8 cellular contexts compared by ENCODE assay signal in the genomic region with DNA sequence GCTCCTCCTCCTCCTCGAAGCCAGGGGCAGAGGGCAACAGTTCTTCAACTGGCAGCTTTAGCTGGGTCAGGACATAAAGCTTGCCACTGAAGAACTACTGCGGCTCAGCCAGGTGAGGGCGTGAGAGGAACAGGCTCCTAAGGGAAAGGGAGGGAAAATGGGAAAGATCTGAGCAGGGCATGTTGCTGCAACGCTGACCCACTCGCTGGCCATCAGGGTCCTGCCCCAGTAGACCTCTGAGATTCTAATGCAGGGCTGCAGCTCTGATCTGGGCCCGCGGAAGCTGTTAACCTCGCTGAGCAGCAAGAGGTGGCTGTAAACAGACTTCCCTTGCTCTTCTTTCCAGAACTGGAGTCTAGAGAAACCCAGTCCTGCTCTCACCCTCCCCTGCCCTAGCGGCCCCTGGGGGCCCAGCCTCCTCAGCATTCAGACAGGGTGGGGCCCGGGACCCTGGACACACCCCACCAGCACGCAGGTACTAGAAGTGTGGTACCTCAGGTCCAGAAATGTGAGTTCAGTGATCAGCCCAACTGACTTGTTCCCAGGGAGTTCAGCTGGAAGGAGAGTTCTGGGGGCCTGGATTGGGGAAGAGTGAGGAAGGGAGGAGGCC. TPM values are rescaled to one million over a fixed set of nuclear protein-coding genes. Genes with fewer than 3 reads are reported as not detected.
A peak's percentile ranks its signal among the peaks of the same experiment; 100 is the strongest.
DNase-seq lines count a peak whose midpoint lies in the region; ATAC-seq and TF ChIP-seq lines count a peak whose summit lies in the region.

No MANE protein-coding gene starts in this region.

- H3K4me1 ChIP-seq in IMR-90 (ENCODE audit: control insufficient read depth, insufficient read depth, low read length) (peaks cover 28% of the 10 kb centered on the region), iPS-18a (ENCODE audit: control insufficient read depth, low read depth, low read length) (peaks cover 10% of the 10 kb centered on the region)

- peak overlapping the region; percentile 67 for H2BK120ac ChIP-seq in IMR-90 (ENCODE audit: low read depth, low read length)

- 0% methylated on average over 4 of the region's 11 CpGs; no CpG with 5 or more reads in 1 of the 2 experiments for WGBS in IMR-90 (ENCODE audit: extremely low coverage in 2 of 2, insufficient read length in 1 of 2), 2 experiments

- H3K14ac ChIP-seq in IMR-90 (replicated peaks; ENCODE audit: low read depth, low read length) = peak overlapping the region; percentile 98

- no peak; the same call in 1 of the 2 replicates for TF ChIP-seq RAD21 in IMR-90 (IDR thresholded peaks at IDR 0.05; ENCODE audit: low read length)

- no peak overlapping the region for H2BK20ac ChIP-seq in IMR-90 (ENCODE audit: low read depth, low read length)

- peak overlapping the region; percentile 90 for H2AK5ac ChIP-seq in IMR-90 (ENCODE audit: low read depth, low read length)

- H3K9ac ChIP-seq in IMR-90 (ENCODE audit: low read depth, low read length) (peak overlapping the region; percentile 94), iPS-18a (ENCODE audit: low read length) (peak overlapping the region; percentile 63)

- H3K4ac ChIP-seq in IMR-90 (ENCODE audit: low read depth, low read length) = peak overlapping the region; percentile 94

- H3K4me3 ChIP-seq in IMR-90 (ENCODE audit: insufficient read depth, low read depth, low read length) (peak overlapping the region; percentile 56), iPS-18a (ENCODE audit: low read length) (peak overlapping the region; percentile 58)

- peak overlapping the region; percentile 96 for H3K56ac ChIP-seq in IMR-90 (ENCODE audit: extremely low read depth, insufficient read depth, low read length)

- H3K4me2 ChIP-seq in IMR-90 (ENCODE audit: low read depth, low read length) = peak overlapping the region; percentile 86

- BruUV-seq in IMR-90 (replicated peaks; lab: Mats Ljungman, UMichigan) = no TSS peak

- H4K20me1 ChIP-seq in IMR-90 (ENCODE audit: insufficient read depth, low read length) = peaks cover 54% of the 10 kb centered on the region

- peak overlapping the region; percentile 85 for H3K23ac ChIP-seq in IMR-90 (ENCODE audit: low read depth, low read length)

- peaks cover 19% of the 10 kb centered on the region for H3K36me3 Mint-ChIP-seq in activated T-helper 1 cell treated with anti-CD3 and anti-CD28 coated beads, Interleukin-12 subunit alpha, Interleukin-12 subunit beta, Interleukin-2, Interleukin-4 antibody, amounts not matched to agents 30 ng/mL and 10 ng/mL and 1 ng/mL, durations not matched to agents 14 hours and 24 hours and 36 hours (ENCODE audit: low read depth)
- H3K36me3 Mint-ChIP-seq in stimulated activated effector memory CD8-positive, alpha-beta T cell treated with anti-CD3 and anti-CD28 coated beads, Interleukin-12 subunit alpha, Interleukin-12 subunit beta, amount 100 ng/mL, for 72 hours = peaks cover 52% of the 10 kb centered on the region

- peaks cover 0 to 67% of the 10 kb centered on the region in 2 experiments; a peak in 2 of 4 replicates for H3K79me1 ChIP-seq in IMR-90 (ENCODE audit: low read depth in 1 of 2, low read length in 2 of 2)

- DNase-seq in DMS114 treated with DMSO at 0.1 percent for 48 hours (lab: John Stamatoyannopoulos, UW; ENCODE audit: unreplicated experiment) (peak; percentile 55), IMR-90 (peak; percentile 32), amygdala (lab: John Stamatoyannopoulos, UW) (no peak)
- DNase-seq in activated T-helper 1 cell treated with anti-CD3 and anti-CD28 coated beads, Interleukin-12 subunit alpha, Interleukin-12 subunit beta, Interleukin-2, Interleukin-4 antibody, amounts not matched to agents 30 ng/mL and 10 ng/mL and 1 ng/mL, durations not matched to agents 14 hours and 24 hours and 36 hours (ENCODE audit: low spot score) = no peak
- DNase-seq in stimulated activated effector memory CD8-positive, alpha-beta T cell treated with anti-CD3 and anti-CD28 coated beads, Interleukin-12 subunit alpha, Interleukin-12 subunit beta, amount 100 ng/mL, for 72 hours (ENCODE audit: low spot score in 2 of 2) = no peak

- no peak overlapping the region for H3K27ac Mint-ChIP-seq in activated T-helper 1 cell treated with anti-CD3 and anti-CD28 coated beads, Interleukin-12 subunit alpha, Interleukin-12 subunit beta, Interleukin-2, Interleukin-4 antibody, amounts not matched to agents 30 ng/mL and 10 ng/mL and 1 ng/mL, durations not matched to agents 14 hours and 24 hours and 36 hours
- peak overlapping the region; percentile 71 for H3K27ac Mint-ChIP-seq in stimulated activated effector memory CD8-positive, alpha-beta T cell treated with anti-CD3 and anti-CD28 coated beads, Interleukin-12 subunit alpha, Interleukin-12 subunit beta, amount 100 ng/mL, for 72 hours

- peak overlapping the region; percentile 89 for H2BK5ac ChIP-seq in IMR-90 (ENCODE audit: low read depth, low read length, poor library complexity, severe bottlenecking)

- no peaks in the 10 kb centered on the region for H3K27me3 ChIP-seq in IMR-90 (ENCODE audit: control insufficient read depth, insufficient read depth, low read length)
- peaks cover 23% of the 10 kb centered on the region for H3K27me3 ChIP-seq in iPS-18a (ENCODE audit: control insufficient read depth, insufficient read depth, low read length)

- POLR2A ChIA-PET in IMR-90 (lab: Charles Lee; ENCODE audit: unreplicated experiment) = no interaction called here

- peak; percentile 28; the same call in 1 of the 2 replicates for TF ChIP-seq CTCF in IMR-90 (conservative IDR thresholded peaks at IDR 0.05; ENCODE audit: low read depth, low read length)

- peak overlapping the region; percentile 44; the same call in 2 of the 3 replicates for H2BK15ac ChIP-seq in IMR-90 (ENCODE audit: low read depth, low read length)

- no peaks in the 10 kb centered on the region for H3K9me3 Mint-ChIP-seq in activated T-helper 1 cell treated with anti-CD3 and anti-CD28 coated beads, Interleukin-12 subunit alpha, Interleukin-12 subunit beta, Interleukin-2, Interleukin-4 antibody, amounts not matched to agents 30 ng/mL and 10 ng/mL and 1 ng/mL, durations not matched to agents 14 hours and 24 hours and 36 hours
- no peaks in the 10 kb centered on the region for H3K9me3 Mint-ChIP-seq in stimulated activated effector memory CD8-positive, alpha-beta T cell treated with anti-CD3 and anti-CD28 coated beads, Interleukin-12 subunit alpha, Interleukin-12 subunit beta, amount 100 ng/mL, for 72 hours

- H3K27ac ChIP-seq in IMR-90 (ENCODE audit: insufficient read depth, low read length) = peak overlapping the region; percentile 97
- H3K27ac ChIP-seq in iPS-18a (ENCODE audit: low read length) = no peak overlapping the region

- H4K91ac ChIP-seq in IMR-90 (ENCODE audit: insufficient read depth, low read depth, low read length) = peak overlapping the region; percentile 84

- peaks cover 7% of the 10 kb centered on the region for H3K27me3 Mint-ChIP-seq in activated T-helper 1 cell treated with anti-CD3 and anti-CD28 coated beads, Interleukin-12 subunit alpha, Interleukin-12 subunit beta, Interleukin-2, Interleukin-4 antibody, amounts not matched to agents 30 ng/mL and 10 ng/mL and 1 ng/mL, durations not matched to agents 14 hours and 24 hours and 36 hours (ENCODE audit: insufficient read depth)

- H3K4me3 Mint-ChIP-seq in activated T-helper 1 cell treated with anti-CD3 and anti-CD28 coated beads, Interleukin-12 subunit alpha, Interleukin-12 subunit beta, Interleukin-2, Interleukin-4 antibody, amounts not matched to agents 30 ng/mL and 10 ng/mL and 1 ng/mL, durations not matched to agents 14 hours and 24 hours and 36 hours = peak overlapping the region; percentile 78
- H3K4me3 Mint-ChIP-seq in stimulated activated effector memory CD8-positive, alpha-beta T cell treated with anti-CD3 and anti-CD28 coated beads, Interleukin-12 subunit alpha, Interleukin-12 subunit beta, amount 100 ng/mL, for 72 hours = peak overlapping the region; percentile 92

- H2AK9ac ChIP-seq in IMR-90 (replicated peaks; ENCODE audit: low read depth, low read length, poor library complexity) = peak overlapping the region; percentile 96

- peak overlapping the region; percentile 67 for H3K18ac ChIP-seq in IMR-90 (ENCODE audit: low read depth, low read length)

- in situ Hi-C loops in IMR-90 (cut with MboI; ENCODE audit: low sequenced_read_pairs) = loop anchor here (25.0 kb wide), 1 partner anchor 323 kb away; a partner anchor contains a TSS

- peaks cover 20% of the 10 kb centered on the region for H3K4me1 Mint-ChIP-seq in activated T-helper 1 cell treated with anti-CD3 and anti-CD28 coated beads, Interleukin-12 subunit alpha, Interleukin-12 subunit beta, Interleukin-2, Interleukin-4 antibody, amounts not matched to agents 30 ng/mL and 10 ng/mL and 1 ng/mL, durations not matched to agents 14 hours and 24 hours and 36 hours (ENCODE audit: low read depth)
- H3K4me1 Mint-ChIP-seq in stimulated activated effector memory CD8-positive, alpha-beta T cell treated with anti-CD3 and anti-CD28 coated beads, Interleukin-12 subunit alpha, Interleukin-12 subunit beta, amount 100 ng/mL, for 72 hours = peaks cover 53% of the 10 kb centered on the region

- CTCF ChIA-PET in IMR-90 (lab: Yijun Ruan, JAX) = interaction anchor here (0.9 to 1.4 kb wide), 2 partner anchors 45 to 70 kb away, joined by 5 read pairs; no protein-coding TSS in a partner anchor

- ATAC-seq in IMR-90 (ENCODE audit: low read depth) = no peak
- ATAC-seq in stimulated activated effector memory CD8-positive, alpha-beta T cell treated with anti-CD3 and anti-CD28 coated beads, Interleukin-12 subunit alpha, Interleukin-12 subunit beta, amount 100 ng/mL, for 72 hours = no peak
- ATAC-seq in GM19023 (IDR thresholded peaks at IDR 0.05; ENCODE audit: unreplicated experiment) = no peak
- ATAC-seq in HG03565 (IDR thresholded peaks at IDR 0.05; ENCODE audit: unreplicated experiment) = no peak

- peak overlapping the region; percentile 26 to 73 for H4K8ac ChIP-seq in IMR-90 (ENCODE audit: low read depth in 2 of 2, low read length in 2 of 2)

- H3K9me3 ChIP-seq in IMR-90 (ENCODE audit: control insufficient read depth, insufficient read depth, low read length) (no peaks in the 10 kb centered on the region), iPS-18a (ENCODE audit: control insufficient read depth, low read depth, low read length) (no peaks in the 10 kb centered on the region)

- no peak overlapping the region for H2AFZ ChIP-seq in IMR-90 (replicated peaks; ENCODE audit: low read length, poor library complexity)

- TF ChIP-seq POLR2A in IMR-90 (IDR thresholded peaks at IDR 0.05; ENCODE audit: low read depth, low read length) = no peak

- dilution Hi-C loops in IMR-90 (cut with HindIII; ENCODE audit: low sequenced_read_pairs, unreplicated experiment) = no loop called here

- H4K5ac ChIP-seq in IMR-90 (ENCODE audit: low read depth, low read length) = peak overlapping the region; percentile 28

- H3K36me3 ChIP-seq in IMR-90 (ENCODE audit: control insufficient read depth, insufficient read depth, low read length) = peaks cover 32% of the 10 kb centered on the region
- no peaks in the 10 kb centered on the region for H3K36me3 ChIP-seq in iPS-18a (ENCODE audit: control insufficient read depth, low read depth, low read length)

- H3K9me1 ChIP-seq in IMR-90 (ENCODE audit: insufficient read depth, low read length) = peaks cover 12% of the 10 kb centered on the region

- intact Hi-C loops in IMR-90 (cut with micrococcal nuclease) = loop anchor here (1.0 to 2.0 kb wide), 2 partner anchors 29 to 45 kb away; a partner anchor contains a TSS
- intact Hi-C loops in activated T-helper 1 cell treated with anti-CD3 and anti-CD28 coated beads, Interleukin-12 subunit alpha, Interleukin-12 subunit beta, Interleukin-2, Interleukin-4 antibody, amounts not matched to agents 30 ng/mL and 10 ng/mL and 1 ng/mL, durations not matched to agents 14 hours and 24 hours and 36 hours (cut with micrococcal nuclease) = no loop called here

RNA-seq across cellular contexts. Expression of a gene that starts 3.8 kb away (rescaled TPM):
- 0.72 and 0.83 TPM in 2 replicates for total RNA-seq in IMR-90 (2012; rRNA removed)
- polyA plus RNA-seq in IMR-90 (2012; rRNA removed) = 0.67 and 1.2 TPM in 2 replicates
- polyA plus RNA-seq in IMR-90 (2012; cell fraction: cytosol; rRNA removed) = 0.49 and 0.75 TPM in 2 replicates
- 0.75 and 2.1 TPM in 2 replicates for polyA plus RNA-seq in IMR-90 (2012; cell fraction: nucleus; rRNA removed; ENCODE audit: low replicate concordance)
- 0.12 and 0.13 TPM in 2 replicates for total RNA-seq in activated T-helper 1 cell treated with anti-CD3 and anti-CD28 coated beads, Interleukin-12 subunit alpha, Interleukin-12 subunit beta, Interleukin-2, Interleukin-4 antibody, amounts not matched to agents 30 ng/mL and 10 ng/mL and 1 ng/mL, durations not matched to agents 14 hours and 24 hours and 36 hours

RNA-seq across cellular contexts. Expression of a gene that starts 10.5 kb away (rescaled TPM):
- total RNA-seq in IMR-90 (2012; rRNA removed) = 3.0 and 3.9 TPM in 2 replicates
- polyA plus RNA-seq in IMR-90 (2012; rRNA removed) = 8.4 and 10.4 TPM in 2 replicates
- 4.5 and 7.7 TPM in 2 replicates for polyA plus RNA-seq in IMR-90 (2012; cell fraction: cytosol; rRNA removed)
- polyA plus RNA-seq in IMR-90 (2012; cell fraction: nucleus; rRNA removed; ENCODE audit: low replicate concordance) = 21.3 and 52.6 TPM in 2 replicates
- 21.6 and 21.9 TPM in 2 replicates for total RNA-seq in activated T-helper 1 cell treated with anti-CD3 and anti-CD28 coated beads, Interleukin-12 subunit alpha, Interleukin-12 subunit beta, Interleukin-2, Interleukin-4 antibody, amounts not matched to agents 30 ng/mL and 10 ng/mL and 1 ng/mL, durations not matched to agents 14 hours and 24 hours and 36 hours

RNA-seq across cellular contexts. Expression of a gene that starts 28.7 kb away (rescaled TPM):
- not detected in 2 replicates for total RNA-seq in IMR-90 (2012; rRNA removed)
- not detected in 2 replicates for polyA plus RNA-seq in IMR-90 (2012; rRNA removed)
- polyA plus RNA-seq in IMR-90 (2012; cell fraction: cytosol; rRNA removed) = 0.02 TPM in 1 of 2 replicates, not detected in the other
- polyA plus RNA-seq in IMR-90 (2012; cell fraction: nucleus; rRNA removed; ENCODE audit: low replicate concordance) = 0.08 and 0.17 TPM in 2 replicates
- 0.12 and 0.41 TPM in 2 replicates for total RNA-seq in activated T-helper 1 cell treated with anti-CD3 and anti-CD28 coated beads, Interleukin-12 subunit alpha, Interleukin-12 subunit beta, Interleukin-2, Interleukin-4 antibody, amounts not matched to agents 30 ng/mL and 10 ng/mL and 1 ng/mL, durations not matched to agents 14 hours and 24 hours and 36 hours

RNA-seq across cellular contexts. Expression of a gene that starts 29.3 kb away (rescaled TPM):
- 113 and 141 TPM in 2 replicates for total RNA-seq in IMR-90 (2012; rRNA removed)
- 160 and 167 TPM in 2 replicates for polyA plus RNA-seq in IMR-90 (2012; rRNA removed)
- 63.5 and 106 TPM in 2 replicates for polyA plus RNA-seq in IMR-90 (2012; cell fraction: cytosol; rRNA removed)
- polyA plus RNA-seq in IMR-90 (2012; cell fraction: nucleus; rRNA removed; ENCODE audit: low replicate concordance) = 249 and 303 TPM in 2 replicates
- total RNA-seq in activated T-helper 1 cell treated with anti-CD3 and anti-CD28 coated beads, Interleukin-12 subunit alpha, Interleukin-12 subunit beta, Interleukin-2, Interleukin-4 antibody, amounts not matched to agents 30 ng/mL and 10 ng/mL and 1 ng/mL, durations not matched to agents 14 hours and 24 hours and 36 hours = 405 and 410 TPM in 2 replicates

RNA-seq across cellular contexts. Expression of a gene that starts 47.9 kb away (rescaled TPM):
- total RNA-seq in IMR-90 (2012; rRNA removed) = 11.7 and 15.6 TPM in 2 replicates
- 90.2 and 94.3 TPM in 2 replicates for polyA plus RNA-seq in IMR-90 (2012; rRNA removed)
- polyA plus RNA-seq in IMR-90 (2012; cell fraction: cytosol; rRNA removed) = 104 and 232 TPM in 2 replicates
- polyA plus RNA-seq in IMR-90 (2012; cell fraction: nucleus; rRNA removed; ENCODE audit: low replicate concordance) = 61.8 and 102 TPM in 2 replicates
- not detected in 2 replicates for total RNA-seq in activated T-helper 1 cell treated with anti-CD3 and anti-CD28 coated beads, Interleukin-12 subunit alpha, Interleukin-12 subunit beta, Interleukin-2, Interleukin-4 antibody, amounts not matched to agents 30 ng/mL and 10 ng/mL and 1 ng/mL, durations not matched to agents 14 hours and 24 hours and 36 hours

Comparison
In these comparisons a context has a peak if more than half of its experiments do, and no peak if none do; other contexts are left out.
1. DNase-seq: peak in DMS114 treated with DMSO at 0.1 percent for 48 hours (single experiment) and IMR-90 (single experiment); none in activated T-helper 1 cell treated with anti-CD3 and anti-CD28 coated beads, Interleukin-12 subunit alpha, Interleukin-12 subunit beta, Interleukin-2, Interleukin-4 antibody, amounts not matched to agents 30 ng/mL and 10 ng/mL and 1 ng/mL, durations not matched to agents 14 hours and 24 hours and 36 hours (single experiment), stimulated activated effector memory CD8-positive, alpha-beta T cell treated with anti-CD3 and anti-CD28 coated beads, Interleukin-12 subunit alpha, Interleukin-12 subunit beta, amount 100 ng/mL, for 72 hours (0 of 2) and amygdala (0 of 56).